Comparison of ENCODE assay signal across 19 cellular contexts in the genomic region with DNA sequence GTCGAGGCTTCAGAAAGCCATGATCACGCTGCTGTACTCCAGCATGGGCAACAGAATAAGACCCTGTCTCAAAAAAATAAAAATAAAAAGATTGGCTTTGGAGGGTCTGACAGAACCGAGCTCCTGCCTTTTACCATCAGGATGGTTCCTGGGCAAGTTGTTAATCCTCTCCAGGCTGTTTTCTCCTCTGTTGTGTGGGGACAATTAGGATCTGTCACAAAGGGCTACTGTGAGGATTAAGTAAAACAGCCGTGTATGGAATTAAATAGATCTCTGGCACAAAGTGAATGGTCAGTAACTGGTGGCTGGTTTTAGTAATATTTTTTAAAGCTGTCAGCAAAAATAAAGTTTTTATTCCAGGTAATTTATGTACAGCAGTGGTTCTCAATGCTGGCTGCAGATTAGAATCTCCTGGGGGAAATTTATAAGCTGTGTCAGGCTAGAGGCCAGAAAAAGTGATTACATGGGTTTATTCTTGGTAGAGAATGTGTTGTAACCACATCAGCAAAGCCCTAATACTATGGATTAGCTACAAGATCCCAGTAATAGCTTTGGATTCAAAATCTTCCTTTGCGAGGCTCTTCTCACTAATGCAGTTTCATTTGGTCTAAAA. TPM values are rescaled to one million over a fixed set of nuclear protein-coding genes. Genes with fewer than 3 reads are reported as not detected.
DNase-seq lines count a peak whose midpoint lies in the region; ATAC-seq and TF ChIP-seq lines count a peak whose summit lies in the region.
"Had no signal": no experiment of that assay in that cellular context is flagged by ENCODE, and none has a peak within 500 bp of the region (broad histone marks: within the 10 kb centered on the region; RNA-seq: fewer than 3 reads in every experiment).

No MANE protein-coding gene starts in this region.

- in situ Hi-C loops in HAP-1 (cut with MboI; ENCODE audit: low sequenced_read_pairs) = no loop called here

- no peaks in the 10 kb centered on the region for H3K9me3 ChIP-seq in HAP-1
- H3K9me3 ChIP-seq: mucosa of descending colon, tibial artery had no signal

- TF ChIP-seq CTCF in fibroblast of villous mesenchyme (IDR thresholded peaks at IDR 0.05; ENCODE audit: insufficient read depth, low read depth, low read length) = no peak
- no peak for TF ChIP-seq CTCF in omental fat pad (IDR thresholded peaks at IDR 0.05)

- DNase-seq in HAP-1 (ENCODE audit: low spot score in 2 of 2) (peak; percentile 51 to 86), NCI-H82 treated with DMSO at 0.1 percent for 48 hours (lab: John Stamatoyannopoulos, UW; ENCODE audit: unreplicated experiment) (peak; percentile 90), fibroblast of villous mesenchyme (ENCODE audit: low read depth) (peak; percentile 86), pons (ENCODE audit: low spot score) (peak; percentile 94), EL (no peak), omental fat pad (ENCODE audit: low spot score) (no peak), GDM1 (lab: John Stamatoyannopoulos, UW) (no peak)
- no peak for DNase-seq in stimulated activated naive CD4-positive, alpha-beta T cell (lab: John Stamatoyannopoulos, UW)
- DNase-seq: activated CD4-positive, alpha-beta T cell treated with anti-CD3 and anti-CD28 coated beads, Interleukin-2, amount 50 U/mL, for 4 hours; activated T-cell treated with anti-CD3 and anti-CD28 coated beads, Interleukin-2, amount 50 U/mL, for 1 hour; KG1; kidney; mucosa of descending colon; NCI-H2029 treated with DMSO at 0.1 percent for 48 hours; NCI-H526 treated with DMSO at 0.1 percent for 48 hours; tibial artery had no signal

- ATAC-seq in omental fat pad (ENCODE audit: low FRiP score) = no peak
- ATAC-seq: esophagus mucosa, mucosa of descending colon, Panc1 had no signal

- H3K4me3 ChIP-seq in HAP-1 (no peak overlapping the region), fibroblast of villous mesenchyme (ENCODE audit: low read depth, low read length) (no peak overlapping the region)
- H3K4me3 ChIP-seq: mucosa of descending colon, tibial artery had no signal

- no peaks in the 10 kb centered on the region; the same call in 1 of the 2 replicates for H3K27me3 ChIP-seq in HAP-1 (ENCODE audit: low read depth)
- H3K27me3 ChIP-seq: tibial artery had no signal

- no peaks in the 10 kb centered on the region for H3K36me3 ChIP-seq in HAP-1 (replicated peaks)
- H3K36me3 ChIP-seq: tibial artery had no signal

- H3K4me1 ChIP-seq in HAP-1 = peaks cover 16% of the 10 kb centered on the region
- H3K4me1 ChIP-seq: tibial artery had no signal

RNA-seq across cellular contexts. Expression of gene GPRC5B, which starts 47.2 kb away (rescaled TPM):
- total RNA-seq in fibroblast of villous mesenchyme = 12.6 and 21.6 TPM in 2 replicates
- 10 to 100 TPM; 15.4 to 36.3 (median 30.7) TPM for total RNA-seq in omental fat pad
- total RNA-seq: B cell had no signal

Comparison
In these comparisons a context has a peak if more than half of its experiments do, and no peak if none do; other contexts are left out.
1. DNase-seq: peak in HAP-1 (2 of 2), NCI-H82 treated with DMSO at 0.1 percent for 48 hours (single experiment), fibroblast of villous mesenchyme (single experiment) and pons (single experiment); none in EL (single experiment), omental fat pad (single experiment), GDM1 (single experiment) and stimulated activated naive CD4-positive, alpha-beta T cell (0 of 6).